23 cellular contexts compared by ENCODE assay signal in genomic region chr14:71431169-71431525, GRCh38.
"Had no signal": no experiment of that assay in that cellular context is flagged by ENCODE, and none has a peak within 500 bp of the region (broad histone marks: within the 10 kb centered on the region; RNA-seq: fewer than 3 reads in every experiment).

No MANE protein-coding gene starts in this region.

- H3K27me3 ChIP-seq: esophagus muscularis mucosa, hepatocyte, pancreas, sigmoid colon, spleen, stomach, testis, upper lobe of right lung had no signal

- H3K36me3 ChIP-seq: esophagus muscularis mucosa, pancreas, sigmoid colon, upper lobe of right lung had no signal

- ATAC-seq: activated CD8-positive, alpha-beta T cell treated with anti-CD3 and anti-CD28 coated beads for 36 hours; activated T-cell treated with anti-CD3 and anti-CD28 coated beads, Interleukin-2, amount 50 U/mL, for 4 hours; left lobe of liver; naive thymus-derived CD4-positive, alpha-beta T cell; pancreas; upper lobe of right lung had no signal

- H3K4me2 ChIP-seq: hepatocyte had no signal

- H3K27ac ChIP-seq: coronary artery, esophagus muscularis mucosa, hepatocyte, pancreas, sigmoid colon, spleen, stomach, testis, upper lobe of right lung had no signal

- H2AFZ ChIP-seq: hepatocyte had no signal

- DNase-seq: activated CD4-positive, alpha-beta T cell treated with anti-CD3 and anti-CD28 coated beads for 4 hours; activated CD8-positive, alpha-beta T cell treated with anti-CD3 and anti-CD28 coated beads for 36 hours; activated effector memory CD4-positive, alpha-beta T cell treated with anti-CD3 and anti-CD28 coated beads, Interleukin-2, amount 50 U/mL, for 16 hours; activated T-cell treated with anti-CD3 and anti-CD28 coated beads, Interleukin-2, amount 50 U/mL, for 4 hours; amygdala; effector CD4-positive, alpha-beta T cell; mammary epithelial cell; naive thymus-derived CD4-positive, alpha-beta T cell; pancreas; sigmoid colon; spleen; stomach; T1000; testis; upper lobe of right lung had no signal

- H3K27me3 Mint-ChIP-seq: activated CD8-positive, alpha-beta T cell treated with anti-CD3 and anti-CD28 coated beads for 36 hours; activated naive CD8-positive, alpha-beta T cell; brain; central memory CD8-positive, alpha-beta T cell; naive thymus-derived CD4-positive, alpha-beta T cell had no signal

- H3K9me3 ChIP-seq: pancreas, sigmoid colon, testis had no signal

- H3K4me3 Mint-ChIP-seq: activated CD8-positive, alpha-beta T cell treated with anti-CD3 and anti-CD28 coated beads for 36 hours; activated naive CD8-positive, alpha-beta T cell; activated T-cell treated with anti-CD3 and anti-CD28 coated beads, Interleukin-2, amount 50 U/mL, for 4 hours; central memory CD8-positive, alpha-beta T cell; naive thymus-derived CD4-positive, alpha-beta T cell had no signal

- FAIRE-seq: keratinocyte, pancreas had no signal

- H3K4me1 ChIP-seq: esophagus muscularis mucosa, pancreas, sigmoid colon, testis, upper lobe of right lung had no signal

- H3K4me3 ChIP-seq: coronary artery, esophagus muscularis mucosa, hepatocyte, pancreas, sigmoid colon, spleen, stomach, testis, upper lobe of right lung had no signal

- H3K27ac Mint-ChIP-seq: activated CD8-positive, alpha-beta T cell treated with anti-CD3 and anti-CD28 coated beads for 36 hours; activated naive CD8-positive, alpha-beta T cell; brain had no signal
